In genomic region chr2:36672199-36672598, GRCh38 we compare ENCODE assay signal across 1 cellular context.
TF ChIP-seq lines count a peak whose summit lies in the region.

No MANE protein-coding gene starts in this region.

TF ChIP-seq in GM12878, 131 proteins besides CTCF, POLR2A, EP300 and RAD21 (continued from another document):
- TF ChIP-seq NBN (IDR thresholded peaks at IDR 0.05) (no peak), IRF5 (IDR thresholded peaks at IDR 0.05; ENCODE audit: borderline replicate concordance) (no peak)
